11 cellular contexts compared by ENCODE assay signal in the genomic region with DNA sequence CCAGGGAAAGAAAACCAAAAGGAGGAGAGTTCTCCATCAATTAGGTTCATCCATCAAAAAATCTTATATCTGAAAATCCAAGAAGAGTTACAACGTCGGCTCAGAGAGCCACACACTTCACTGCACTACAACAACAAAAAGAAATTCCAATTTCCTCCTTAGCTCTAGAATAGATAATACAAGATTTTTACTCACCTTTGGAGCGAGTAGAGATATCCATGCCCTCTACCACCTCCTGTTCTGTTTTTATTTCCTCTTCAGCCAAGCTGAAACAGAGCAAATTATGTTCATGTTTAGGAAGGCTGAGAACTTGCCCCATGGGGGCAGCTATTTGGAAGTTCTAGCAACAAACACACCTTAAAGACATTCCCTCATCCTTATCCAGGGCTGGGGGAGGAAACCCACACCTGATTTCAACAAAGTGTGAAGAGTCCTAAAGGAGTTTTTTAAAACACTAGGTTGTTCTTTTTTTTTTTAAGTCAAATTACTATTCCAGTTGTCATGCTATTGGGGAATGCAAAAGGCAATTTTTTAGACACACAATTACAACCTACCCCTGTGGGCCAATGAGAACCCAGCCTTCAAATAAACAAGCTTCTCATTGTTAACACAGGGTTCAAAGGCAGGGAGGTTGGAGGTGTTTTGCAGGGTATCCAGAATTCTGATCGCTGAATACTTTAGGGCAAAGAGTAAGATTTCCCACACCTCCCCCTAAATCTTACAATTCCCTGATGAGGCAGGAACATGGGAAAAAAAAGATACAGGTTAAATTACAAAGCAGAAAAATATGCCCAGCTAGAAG. TPM values are rescaled to one million over a fixed set of nuclear protein-coding genes. Genes with fewer than 3 reads are reported as not detected.
DNase-seq lines count a peak whose midpoint lies in the region; ATAC-seq and TF ChIP-seq lines count a peak whose summit lies in the region.
"Had no signal": no experiment of that assay in that cellular context is flagged by ENCODE, and none has a peak within 500 bp of the region (broad histone marks: within the 10 kb centered on the region; RNA-seq: fewer than 3 reads in every experiment).

No MANE protein-coding gene starts in this region.

- no peak for TF ChIP-seq POLR2A in Peyer's patch (IDR thresholded peaks at IDR 0.05)

- peak overlapping the region; percentile 17; the same call in 1 of the 2 replicates for H3K9ac ChIP-seq in BLaER1
- no peak overlapping the region for H3K9ac ChIP-seq in parathyroid adenoma

- H3K36me3 ChIP-seq in BLaER1 (peaks cover 69% of the 10 kb centered on the region), Peyer's patch (peaks cover 0 to 22% (median 0%) of the 10 kb centered on the region in 3 donors), parathyroid adenoma (ENCODE audit: control insufficient read depth, insufficient read depth, low read length) (no peaks in the 10 kb centered on the region)

- ATAC-seq in GM19463 (IDR thresholded peaks at IDR 0.05; ENCODE audit: unreplicated experiment) (no peak), HG02759 (IDR thresholded peaks at IDR 0.05; ENCODE audit: unreplicated experiment) (no peak)
- ATAC-seq in stimulated activated memory B cell treated with anti-CD40 and anti-IgM and Interleukin-4, amounts not matched to agents 10 μg/mL and 1 μg/mL and 100 μg/mL, for 72 hours = no peak
- ATAC-seq: esophagus mucosa had no signal

- no peaks in the 10 kb centered on the region for H3K9me3 Mint-ChIP-seq in stimulated activated memory B cell treated with anti-CD40 and anti-IgM and Interleukin-4, amounts not matched to agents 10 μg/mL and 1 μg/mL and 100 μg/mL, for 72 hours

- peaks cover 13% of the 10 kb centered on the region for H3K4me1 Mint-ChIP-seq in stimulated activated memory B cell treated with anti-CD40 and anti-IgM and Interleukin-4, amounts not matched to agents 10 μg/mL and 1 μg/mL and 100 μg/mL, for 72 hours

- no peak overlapping the region for H3K27ac Mint-ChIP-seq in stimulated activated memory B cell treated with anti-CD40 and anti-IgM and Interleukin-4, amounts not matched to agents 10 μg/mL and 1 μg/mL and 100 μg/mL, for 72 hours

- H3K79me2 ChIP-seq in parathyroid adenoma = peaks cover 56% of the 10 kb centered on the region

- H4K20me1 ChIP-seq in BLaER1 = peaks cover 94% of the 10 kb centered on the region

- H3K27me3 ChIP-seq in BLaER1 (no peaks in the 10 kb centered on the region), Peyer's patch (no peaks in the 10 kb centered on the region), parathyroid adenoma (ENCODE audit: control insufficient read depth, insufficient read depth, low read length) (no peaks in the 10 kb centered on the region)

- H3K36me3 Mint-ChIP-seq in stimulated activated memory B cell treated with anti-CD40 and anti-IgM and Interleukin-4, amounts not matched to agents 10 μg/mL and 1 μg/mL and 100 μg/mL, for 72 hours = peaks cover 43% of the 10 kb centered on the region

- H3K27me3 Mint-ChIP-seq in stimulated activated memory B cell treated with anti-CD40 and anti-IgM and Interleukin-4, amounts not matched to agents 10 μg/mL and 1 μg/mL and 100 μg/mL, for 72 hours = no peaks in the 10 kb centered on the region

- H3K9me3 ChIP-seq in BLaER1 = 0 out of 2 replicates have a peak, but pooled peaks cover 4% of the 10 kb centered on the region
- no peaks in the 10 kb centered on the region for H3K9me3 ChIP-seq in Peyer's patch
- H3K9me3 ChIP-seq in parathyroid adenoma (ENCODE audit: control insufficient read depth, low read length) = no peaks in the 10 kb centered on the region

- no peak for TF ChIP-seq CTCF in Peyer's patch (IDR thresholded peaks at IDR 0.05)
- TF ChIP-seq CTCF in parathyroid adenoma (IDR thresholded peaks at IDR 0.05) = no peak

- H3K4me3 ChIP-seq in BLaER1 = no peak overlapping the region
- H3K4me3 ChIP-seq in Peyer's patch = no peak overlapping the region
- H3K4me3 ChIP-seq in parathyroid adenoma (ENCODE audit: low read depth, low read length) = no peak overlapping the region
- H3K4me3 ChIP-seq: SK-N-MC had no signal

- H3K4me1 ChIP-seq in BLaER1 (peaks cover 79% of the 10 kb centered on the region), Peyer's patch (peaks cover 0 to 58% (median 29%) of the 10 kb centered on the region in 4 donors), parathyroid adenoma (peaks cover 60% of the 10 kb centered on the region)

- H2AFZ ChIP-seq in parathyroid adenoma = peak overlapping the region; percentile 12

- DNase-seq in Peyer's patch (no peak), globus pallidus (ENCODE audit: low spot score) (peak; percentile 37), DMS 273 treated with DMSO at 0.1 percent for 48 hours (lab: John Stamatoyannopoulos, UW) (no peak)
- DNase-seq: NCI-H2029 treated with DMSO at 0.1 percent for 48 hours had no signal

- peak overlapping the region; percentile 99 for H3K27ac ChIP-seq in BLaER1
- H3K27ac ChIP-seq in Peyer's patch = peak overlapping the region; percentile 25 to 97 (median 54)
- H3K27ac ChIP-seq in parathyroid adenoma = peak overlapping the region; percentile 99

- H3K4me3 Mint-ChIP-seq in stimulated activated memory B cell treated with anti-CD40 and anti-IgM and Interleukin-4, amounts not matched to agents 10 μg/mL and 1 μg/mL and 100 μg/mL, for 72 hours = no peak overlapping the region

- H3K4me2 ChIP-seq in BLaER1 = peak overlapping the region; percentile 98
- H3K4me2 ChIP-seq in parathyroid adenoma (ENCODE audit: low read length) = peak overlapping the region; percentile 37

RNA-seq across cellular contexts. Expression of gene ZMYND8, which starts 8.6 kb away (rescaled TPM):
- total RNA-seq in Peyer's patch = 100 to 1,000 TPM in 1 of 4 donors, 10 to 100 TPM in 3; 51.3 to 106 (median 94.0) TPM
